ENCODE assay signal across 8 cellular contexts in genomic region chr9:127930298-127931091, GRCh38.
DNase-seq lines count a peak whose midpoint lies in the region; ATAC-seq and FAIRE-seq lines count a peak whose summit lies in the region.

Gene PIP5KL1 (minus strand): TSS chr9:127930777. CDS start chr9:127930752, 25 bp downstream.

- in situ Hi-C loops in ACHN (cut with HindIII; ENCODE audit: low pct_ligation_motif_present, low pct_unique_long_range_greater_than_20kb, low sequenced_read_pairs) = no loop called here

- FAIRE-seq in GM18507 (lab: Jason Lieb, UNC) = peak; percentile 78

- peak; percentile 75 for ATAC-seq in HG02943 (IDR thresholded peaks at IDR 0.05; ENCODE audit: low read depth, unreplicated experiment)

- DNase-seq in ACHN (peak; percentile 86), GM18507 (ENCODE audit: extremely low spot score, insufficient read length, low read depth) (peak; percentile 86), NCI-H2227 treated with DMSO at 0.1 percent for 48 hours (lab: John Stamatoyannopoulos, UW) (peak; percentile 65), dedifferentiated amniotic fluid mesenchymal stem cell (ENCODE audit: extremely low spot score) (peak; percentile 71), left kidney (ENCODE audit: low read depth, low spot score) (peak; percentile 93)
- DNase-seq in activated CD4-positive, alpha-beta T cell treated with anti-CD3 and anti-CD28 coated beads for 48 hours = peak; percentile 79
- DNase-seq in stimulated activated CD4-positive, alpha-beta T cell treated with anti-CD3 and anti-CD28 coated beads, Interleukin-1b, Interleukin-23, amount 100 ng/mL, for 48 hours = peak; percentile 61

Comparison
In these comparisons a context has a peak if more than half of its experiments do, and no peak if none do; other contexts are left out.
1. Peak in every context shown above with its lines: DNase-seq and ATAC-seq.